In the genomic region with DNA sequence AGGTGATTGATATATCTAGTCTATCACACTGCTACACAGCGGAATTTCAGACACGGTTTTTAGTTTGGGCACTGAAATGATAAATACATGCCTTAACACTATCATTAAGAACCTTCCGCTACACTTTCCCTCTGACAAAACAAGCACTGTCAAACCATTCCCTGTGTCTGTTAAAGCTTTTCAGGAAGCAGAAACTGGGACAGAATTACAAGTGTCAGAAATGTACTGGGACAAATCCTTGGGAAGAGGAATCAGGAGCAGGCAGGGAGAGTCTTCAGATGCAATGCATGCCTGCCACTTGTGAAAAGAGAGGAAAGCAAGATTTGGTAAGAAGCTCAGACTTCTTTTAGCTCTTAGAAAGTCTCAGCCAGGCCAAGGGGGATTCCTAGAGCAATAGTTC, we compare ENCODE assay signal across 23 cellular contexts.
"Had no signal": no experiment of that assay in that cellular context is flagged by ENCODE, and none has a peak within 500 bp of the region (broad histone marks: within the 10 kb centered on the region; RNA-seq: fewer than 3 reads in every experiment).

No MANE protein-coding gene starts in this region.

- H3K4me3 Mint-ChIP-seq: IgD-negative memory B cell, T-cell had no signal

- H3K4me1 Mint-ChIP-seq: IgD-negative memory B cell, T-cell had no signal

- H3K9me3 ChIP-seq: SK-N-SH had no signal

- H3K27ac ChIP-seq: HL-60, KMS-11, RWPE1 had no signal

- H3K27me3 Mint-ChIP-seq: T-cell had no signal

- H3K27ac Mint-ChIP-seq: IgD-negative memory B cell, T-cell had no signal

- H3K4me2 ChIP-seq: KMS-11, SK-N-SH had no signal

- DNase-seq: Kasumi-1, MM.1S, NCI-H1092 treated with DMSO at 0.1 percent for 48 hours, NCI-H1436, NCI-H187, NCI-H2029, NCI-H2081 treated with DMSO at 0.1 percent for 48 hours, NCI-H2171, NCI-H446, NCI-H510A, NCI-H524 treated with DMSO at 0.1 percent for 48 hours, NCI-H69, NCI-H774, SHP77, SK-N-SH, SW 1271, T-cell had no signal

- H3K9me3 Mint-ChIP-seq: IgD-negative memory B cell, T-cell had no signal

- H3K4me3 ChIP-seq: K562 had no signal

- H3K36me3 Mint-ChIP-seq: IgD-negative memory B cell, T-cell had no signal

- ATAC-seq: K562, Panc1, T-cell had no signal

- H3K9ac ChIP-seq: KMS-11, SK-N-SH had no signal
